Comparison of ENCODE assay signal across 1 cellular context in the genomic region with DNA sequence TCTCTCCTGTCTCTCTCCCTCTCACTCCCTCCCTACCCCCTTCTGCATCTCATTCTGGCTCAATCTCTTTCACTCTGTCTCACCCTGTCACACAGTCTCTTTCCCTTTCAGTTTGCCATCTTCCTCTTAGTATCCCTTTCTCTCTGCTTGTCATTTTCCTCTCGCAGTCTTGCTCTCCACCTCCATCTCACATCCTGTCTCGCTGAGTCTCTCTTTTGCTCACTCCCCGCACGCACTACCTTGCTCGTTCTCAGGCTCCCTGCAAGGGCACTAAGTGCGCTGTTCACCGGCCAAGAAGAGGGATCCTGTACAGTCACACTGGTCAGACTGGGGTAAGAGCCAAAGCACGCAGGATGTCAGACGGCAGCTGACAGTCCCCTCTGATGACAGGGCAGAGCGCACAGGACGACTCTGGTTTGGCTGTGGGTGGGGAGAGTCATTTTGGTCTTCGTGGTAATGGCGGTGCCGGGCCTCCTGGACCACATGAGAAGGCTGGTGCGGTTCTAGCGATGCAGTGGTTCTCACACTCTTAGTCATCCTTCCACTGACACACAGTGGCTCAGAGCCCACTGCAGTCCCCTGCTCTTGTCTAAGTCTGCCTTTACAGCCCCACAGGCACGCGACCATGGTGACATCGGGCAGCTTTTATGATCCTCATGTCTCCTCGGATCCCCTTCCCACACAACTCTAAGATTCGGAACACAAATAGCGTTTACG.
A peak's percentile ranks its signal among the peaks of the same experiment; 100 is the strongest.
TF ChIP-seq lines count a peak whose summit lies in the region.

No MANE protein-coding gene starts in this region.

TF ChIP-seq in K562, 482 proteins besides CTCF, POLR2A, EP300 and RAD21 (continued from another document and continues in another):
- TF ChIP-seq, protein P1, sequence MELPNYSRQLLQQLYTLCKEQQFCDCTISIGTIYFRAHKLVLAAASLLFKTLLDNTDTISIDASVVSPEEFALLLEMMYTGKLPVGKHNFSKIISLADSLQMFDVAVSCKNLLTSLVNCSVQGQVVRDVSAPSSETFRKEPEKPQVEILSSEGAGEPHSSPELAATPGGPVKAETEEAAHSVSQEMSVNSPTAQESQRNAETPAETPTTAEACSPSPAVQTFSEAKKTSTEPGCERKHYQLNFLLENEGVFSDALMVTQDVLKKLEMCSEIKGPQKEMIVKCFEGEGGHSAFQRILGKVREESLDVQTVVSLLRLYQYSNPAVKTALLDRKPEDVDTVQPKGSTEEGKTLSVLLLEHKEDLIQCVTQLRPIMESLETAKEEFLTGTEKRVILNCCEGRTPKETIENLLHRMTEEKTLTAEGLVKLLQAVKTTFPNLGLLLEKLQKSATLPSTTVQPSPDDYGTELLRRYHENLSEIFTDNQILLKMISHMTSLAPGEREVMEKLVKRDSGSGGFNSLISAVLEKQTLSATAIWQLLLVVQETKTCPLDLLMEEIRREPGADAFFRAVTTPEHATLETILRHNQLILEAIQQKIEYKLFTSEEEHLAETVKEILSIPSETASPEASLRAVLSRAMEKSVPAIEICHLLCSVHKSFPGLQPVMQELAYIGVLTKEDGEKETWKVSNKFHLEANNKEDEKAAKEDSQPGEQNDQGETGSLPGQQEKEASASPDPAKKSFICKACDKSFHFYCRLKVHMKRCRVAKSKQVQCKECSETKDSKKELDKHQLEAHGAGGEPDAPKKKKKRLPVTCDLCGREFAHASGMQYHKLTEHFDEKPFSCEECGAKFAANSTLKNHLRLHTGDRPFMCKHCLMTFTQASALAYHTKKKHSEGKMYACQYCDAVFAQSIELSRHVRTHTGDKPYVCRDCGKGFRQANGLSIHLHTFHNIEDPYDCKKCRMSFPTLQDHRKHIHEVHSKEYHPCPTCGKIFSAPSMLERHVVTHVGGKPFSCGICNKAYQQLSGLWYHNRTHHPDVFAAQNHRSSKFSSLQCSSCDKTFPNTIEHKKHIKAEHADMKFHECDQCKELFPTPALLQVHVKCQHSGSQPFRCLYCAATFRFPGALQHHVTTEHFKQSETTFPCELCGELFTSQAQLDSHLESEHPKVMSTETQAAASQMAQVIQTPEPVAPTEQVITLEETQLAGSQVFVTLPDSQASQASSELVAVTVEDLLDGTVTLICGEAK (IDR thresholded peaks at IDR 0.05), result no peak
- TF ChIP-seq, protein P1 (CRISPR knock-in tag; IDR thresholded peaks at IDR 0.05), result no peak
- TF ChIP-seq, protein P2, sequence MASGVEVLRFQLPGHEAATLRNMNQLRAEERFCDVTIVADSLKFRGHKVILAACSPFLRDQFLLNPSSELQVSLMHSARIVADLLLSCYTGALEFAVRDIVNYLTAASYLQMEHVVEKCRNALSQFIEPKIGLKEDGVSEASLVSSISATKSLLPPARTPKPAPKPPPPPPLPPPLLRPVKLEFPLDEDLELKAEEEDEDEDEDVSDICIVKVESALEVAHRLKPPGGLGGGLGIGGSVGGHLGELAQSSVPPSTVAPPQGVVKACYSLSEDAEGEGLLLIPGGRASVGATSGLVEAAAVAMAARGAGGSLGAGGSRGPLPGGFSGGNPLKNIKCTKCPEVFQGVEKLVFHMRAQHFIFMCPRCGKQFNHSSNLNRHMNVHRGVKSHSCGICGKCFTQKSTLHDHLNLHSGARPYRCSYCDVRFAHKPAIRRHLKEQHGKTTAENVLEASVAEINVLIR (CRISPR knock-in tag; IDR thresholded peaks at IDR 0.05), result no peak
- TF ChIP-seq ZNF76 (CRISPR knock-in tag; IDR thresholded peaks at IDR 0.05; ENCODE audit: borderline replicate concordance), result no peak
- TF ChIP-seq RFX1 (IDR thresholded peaks at IDR 0.05), result no peak
- TF ChIP-seq, protein P3, sequence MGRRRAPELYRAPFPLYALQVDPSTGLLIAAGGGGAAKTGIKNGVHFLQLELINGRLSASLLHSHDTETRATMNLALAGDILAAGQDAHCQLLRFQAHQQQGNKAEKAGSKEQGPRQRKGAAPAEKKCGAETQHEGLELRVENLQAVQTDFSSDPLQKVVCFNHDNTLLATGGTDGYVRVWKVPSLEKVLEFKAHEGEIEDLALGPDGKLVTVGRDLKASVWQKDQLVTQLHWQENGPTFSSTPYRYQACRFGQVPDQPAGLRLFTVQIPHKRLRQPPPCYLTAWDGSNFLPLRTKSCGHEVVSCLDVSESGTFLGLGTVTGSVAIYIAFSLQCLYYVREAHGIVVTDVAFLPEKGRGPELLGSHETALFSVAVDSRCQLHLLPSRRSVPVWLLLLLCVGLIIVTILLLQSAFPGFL (CRISPR knock-in tag; IDR thresholded peaks at IDR 0.05), result no peak
- no peak for TF ChIP-seq HNRNPL (IDR thresholded peaks at IDR 0.05; ENCODE audit: low read depth, low read length)
- no peak for TF ChIP-seq ILF3 (IDR thresholded peaks at IDR 0.05; ENCODE audit: borderline replicate concordance)
- no peak for TF ChIP-seq ZNF140 (CRISPR knock-in tag; IDR thresholded peaks at IDR 0.05)
- TF ChIP-seq, protein P4, sequence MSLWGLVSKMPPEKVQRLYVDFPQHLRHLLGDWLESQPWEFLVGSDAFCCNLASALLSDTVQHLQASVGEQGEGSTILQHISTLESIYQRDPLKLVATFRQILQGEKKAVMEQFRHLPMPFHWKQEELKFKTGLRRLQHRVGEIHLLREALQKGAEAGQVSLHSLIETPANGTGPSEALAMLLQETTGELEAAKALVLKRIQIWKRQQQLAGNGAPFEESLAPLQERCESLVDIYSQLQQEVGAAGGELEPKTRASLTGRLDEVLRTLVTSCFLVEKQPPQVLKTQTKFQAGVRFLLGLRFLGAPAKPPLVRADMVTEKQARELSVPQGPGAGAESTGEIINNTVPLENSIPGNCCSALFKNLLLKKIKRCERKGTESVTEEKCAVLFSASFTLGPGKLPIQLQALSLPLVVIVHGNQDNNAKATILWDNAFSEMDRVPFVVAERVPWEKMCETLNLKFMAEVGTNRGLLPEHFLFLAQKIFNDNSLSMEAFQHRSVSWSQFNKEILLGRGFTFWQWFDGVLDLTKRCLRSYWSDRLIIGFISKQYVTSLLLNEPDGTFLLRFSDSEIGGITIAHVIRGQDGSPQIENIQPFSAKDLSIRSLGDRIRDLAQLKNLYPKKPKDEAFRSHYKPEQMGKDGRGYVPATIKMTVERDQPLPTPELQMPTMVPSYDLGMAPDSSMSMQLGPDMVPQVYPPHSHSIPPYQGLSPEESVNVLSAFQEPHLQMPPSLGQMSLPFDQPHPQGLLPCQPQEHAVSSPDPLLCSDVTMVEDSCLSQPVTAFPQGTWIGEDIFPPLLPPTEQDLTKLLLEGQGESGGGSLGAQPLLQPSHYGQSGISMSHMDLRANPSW (CRISPR knock-in tag; IDR thresholded peaks at IDR 0.05), result no peak
- TF ChIP-seq JUNB (CRISPR knock-in tag; conservative IDR thresholded peaks at IDR 0.05), result no peak
- TF ChIP-seq TCFL5 (CRISPR knock-in tag; conservative IDR thresholded peaks at IDR 0.05), result no peak
- TF ChIP-seq KDM5B (IDR thresholded peaks at IDR 0.05; ENCODE audit: insufficient replicate concordance, low read depth, low read length), result no peak
- no peak for TF ChIP-seq MCM7 (IDR thresholded peaks at IDR 0.05)
- TF ChIP-seq, protein P5, sequence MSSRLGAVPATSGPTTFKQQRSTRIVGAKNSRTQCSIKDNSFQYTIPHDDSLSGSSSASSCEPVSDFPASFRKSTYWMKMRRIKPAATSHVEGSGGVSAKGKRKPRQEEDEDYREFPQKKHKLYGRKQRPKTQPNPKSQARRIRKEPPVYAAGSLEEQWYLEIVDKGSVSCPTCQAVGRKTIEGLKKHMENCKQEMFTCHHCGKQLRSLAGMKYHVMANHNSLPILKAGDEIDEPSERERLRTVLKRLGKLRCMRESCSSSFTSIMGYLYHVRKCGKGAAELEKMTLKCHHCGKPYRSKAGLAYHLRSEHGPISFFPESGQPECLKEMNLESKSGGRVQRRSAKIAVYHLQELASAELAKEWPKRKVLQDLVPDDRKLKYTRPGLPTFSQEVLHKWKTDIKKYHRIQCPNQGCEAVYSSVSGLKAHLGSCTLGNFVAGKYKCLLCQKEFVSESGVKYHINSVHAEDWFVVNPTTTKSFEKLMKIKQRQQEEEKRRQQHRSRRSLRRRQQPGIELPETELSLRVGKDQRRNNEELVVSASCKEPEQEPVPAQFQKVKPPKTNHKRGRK (tag; IDR thresholded peaks at IDR 0.05), result no peak
- TF ChIP-seq, protein P6, sequence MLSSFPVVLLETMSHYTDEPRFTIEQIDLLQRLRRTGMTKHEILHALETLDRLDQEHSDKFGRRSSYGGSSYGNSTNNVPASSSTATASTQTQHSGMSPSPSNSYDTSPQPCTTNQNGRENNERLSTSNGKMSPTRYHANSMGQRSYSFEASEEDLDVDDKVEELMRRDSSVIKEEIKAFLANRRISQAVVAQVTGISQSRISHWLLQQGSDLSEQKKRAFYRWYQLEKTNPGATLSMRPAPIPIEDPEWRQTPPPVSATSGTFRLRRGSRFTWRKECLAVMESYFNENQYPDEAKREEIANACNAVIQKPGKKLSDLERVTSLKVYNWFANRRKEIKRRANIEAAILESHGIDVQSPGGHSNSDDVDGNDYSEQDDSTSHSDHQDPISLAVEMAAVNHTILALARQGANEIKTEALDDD (IDR thresholded peaks at IDR 0.05), result no peak
- TF ChIP-seq L3MBTL2 (IDR thresholded peaks at IDR 0.05), result peak; percentile 69
- TF ChIP-seq, protein P7, sequence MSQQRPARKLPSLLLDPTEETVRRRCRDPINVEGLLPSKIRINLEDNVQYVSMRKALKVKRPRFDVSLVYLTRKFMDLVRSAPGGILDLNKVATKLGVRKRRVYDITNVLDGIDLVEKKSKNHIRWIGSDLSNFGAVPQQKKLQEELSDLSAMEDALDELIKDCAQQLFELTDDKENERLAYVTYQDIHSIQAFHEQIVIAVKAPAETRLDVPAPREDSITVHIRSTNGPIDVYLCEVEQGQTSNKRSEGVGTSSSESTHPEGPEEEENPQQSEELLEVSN (IDR thresholded peaks at IDR 0.05; ENCODE audit: borderline replicate concordance in 1 of 2, extremely low read depth in 1 of 2, insufficient read depth in 1 of 2, insufficient read length in 1 of 2, low read depth in 1 of 2, low read length in 1 of 2, poor library complexity in 1 of 2, severe bottlenecking in 1 of 2), result peak; percentile 25 to 48
- TF ChIP-seq RBFOX2 (IDR thresholded peaks at IDR 0.05; ENCODE audit: low read depth, low read length), result 0 out of 2 replicates have a peak, but pooled peaks have one; percentile 23
- no peak for TF ChIP-seq KAT7 (CRISPR knock-in tag; IDR thresholded peaks at IDR 0.05; ENCODE audit: borderline replicate concordance)
- TF ChIP-seq ZNF696 (CRISPR knock-in tag; conservative IDR thresholded peaks at IDR 0.05), result no peak
- TF ChIP-seq ETS2 (tag; IDR thresholded peaks at IDR 0.05; ENCODE audit: borderline replicate concordance, poor library complexity, severe bottlenecking), result no peak
- TF ChIP-seq ZNF232 (CRISPR knock-in tag; IDR thresholded peaks at IDR 0.05), result no peak
- no peak for TF ChIP-seq ZKSCAN1 (IDR thresholded peaks at IDR 0.05; ENCODE audit: low read depth, low read length)
- TF ChIP-seq ZNF143 (CRISPR knock-in tag; IDR thresholded peaks at IDR 0.05), result no peak
- TF ChIP-seq C11orf30 (IDR thresholded peaks at IDR 0.05; ENCODE audit: low read depth), result no peak
- 0 out of 2 replicates have a peak, but pooled peaks have one; percentile 59 for TF ChIP-seq FOSL1 (tag; conservative IDR thresholded peaks at IDR 0.05)
- TF ChIP-seq PTTG1 (tag; IDR thresholded peaks at IDR 0.05; ENCODE audit: low read depth), result no peak
- no peak for TF ChIP-seq FOXA1 (IDR thresholded peaks at IDR 0.05; ENCODE audit: borderline replicate concordance)
- no peak for TF ChIP-seq SMAD1 (IDR thresholded peaks at IDR 0.05; ENCODE audit: low read depth, low read length, partially characterized antibody)
- TF ChIP-seq ZNF436 (CRISPR knock-in tag; IDR thresholded peaks at IDR 0.05), result no peak
- no peak for TF ChIP-seq ZNF551 (CRISPR knock-in tag; IDR thresholded peaks at IDR 0.05)
- TF ChIP-seq, protein P8, sequence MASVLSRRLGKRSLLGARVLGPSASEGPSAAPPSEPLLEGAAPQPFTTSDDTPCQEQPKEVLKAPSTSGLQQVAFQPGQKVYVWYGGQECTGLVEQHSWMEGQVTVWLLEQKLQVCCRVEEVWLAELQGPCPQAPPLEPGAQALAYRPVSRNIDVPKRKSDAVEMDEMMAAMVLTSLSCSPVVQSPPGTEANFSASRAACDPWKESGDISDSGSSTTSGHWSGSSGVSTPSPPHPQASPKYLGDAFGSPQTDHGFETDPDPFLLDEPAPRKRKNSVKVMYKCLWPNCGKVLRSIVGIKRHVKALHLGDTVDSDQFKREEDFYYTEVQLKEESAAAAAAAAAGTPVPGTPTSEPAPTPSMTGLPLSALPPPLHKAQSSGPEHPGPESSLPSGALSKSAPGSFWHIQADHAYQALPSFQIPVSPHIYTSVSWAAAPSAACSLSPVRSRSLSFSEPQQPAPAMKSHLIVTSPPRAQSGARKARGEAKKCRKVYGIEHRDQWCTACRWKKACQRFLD (CRISPR knock-in tag; IDR thresholded peaks at IDR 0.05), result peak; percentile 90; the same call in 1 of the 2 replicates
- TF ChIP-seq SAP30 (IDR thresholded peaks at IDR 0.05; ENCODE audit: borderline replicate concordance, insufficient read depth, low read depth, low read length, poor library complexity, severe bottlenecking), result no peak
- no peak for TF ChIP-seq ZZZ3 (IDR thresholded peaks at IDR 0.05)
- TF ChIP-seq TBP (optimal IDR thresholded peaks at IDR 0.05; ENCODE audit: low read depth, low read length), result no peak
- no peak for TF ChIP-seq GABPB1 (CRISPR knock-in tag; IDR thresholded peaks at IDR 0.05)
- TF ChIP-seq HMG20A (CRISPR knock-in tag; conservative IDR thresholded peaks at IDR 0.05), result no peak
- TF ChIP-seq ATF1 (CRISPR knock-in tag; IDR thresholded peaks at IDR 0.05), result no peak
- TF ChIP-seq ATF1 (tag; IDR thresholded peaks at IDR 0.05), result peak; percentile 27
- no peak for TF ChIP-seq HCFC1 (IDR thresholded peaks at IDR 0.05; ENCODE audit: low read depth, low read length)
- no peak for TF ChIP-seq RBM34 (IDR thresholded peaks at IDR 0.05; ENCODE audit: borderline replicate concordance, insufficient read depth, low read length)
- TF ChIP-seq HOXB6 (CRISPR knock-in tag; IDR thresholded peaks at IDR 0.05; ENCODE audit: borderline replicate concordance), result no peak
- TF ChIP-seq BHLHE40 (IDR thresholded peaks at IDR 0.05; ENCODE audit: low read length), result peak; percentile 10
- no peak for TF ChIP-seq GTF2F1 (IDR thresholded peaks at IDR 0.05; ENCODE audit: low read depth, low read length)
